Comparison of ENCODE assay signal across 8 cellular contexts in genomic region chr10:104580774-104581675, GRCh38.
A peak's percentile ranks its signal among the peaks of the same experiment; 100 is the strongest.
DNase-seq lines count a peak whose midpoint lies in the region; ATAC-seq, FAIRE-seq and TF ChIP-seq lines count a peak whose summit lies in the region.

No MANE protein-coding gene starts in this region.

- H3K4ac ChIP-seq in mesenchymal stem cell (ENCODE audit: low read depth in 1 of 2, low read length in 2 of 2) = no peak overlapping the region

- H3K4me3 Mint-ChIP-seq in activated CD4-positive, alpha-beta memory T cell treated with anti-CD3 and anti-CD28 coated beads, Interleukin-2, amount 10 ng/mL, durations not matched to agents 7 days and 5 days = no peak overlapping the region

- no peak overlapping the region for H2BK15ac ChIP-seq in mesenchymal stem cell (ENCODE audit: low read depth, poor library complexity, severe bottlenecking)

- no peaks in the 10 kb centered on the region for H3K36me3 Mint-ChIP-seq in activated CD4-positive, alpha-beta memory T cell treated with anti-CD3 and anti-CD28 coated beads, Interleukin-2, amount 10 ng/mL, durations not matched to agents 7 days and 5 days (ENCODE audit: low read depth)

- no TSS peak for BruUV-seq in A673 (replicated peaks; lab: Mats Ljungman, UMichigan)

- peaks cover 8% of the 10 kb centered on the region for H3K27me3 Mint-ChIP-seq in activated CD4-positive, alpha-beta memory T cell treated with anti-CD3 and anti-CD28 coated beads, Interleukin-2, amount 10 ng/mL, durations not matched to agents 7 days and 5 days

- no peak overlapping the region for H2BK5ac ChIP-seq in mesenchymal stem cell (ENCODE audit: low read depth, low read length, poor library complexity, severe bottlenecking)

- TF ChIP-seq CTCF in A673 (conservative IDR thresholded peaks at IDR 0.05; ENCODE audit: low read depth, low read length) = peak; percentile 89

- H3K36me3 ChIP-seq in A673 (ENCODE audit: insufficient read depth, low read length, poor library complexity, severe bottlenecking) (no peaks in the 10 kb centered on the region), mesenchymal stem cell (ENCODE audit: control insufficient read depth in 1 of 2, insufficient read depth in 2 of 2, low read depth in 1 of 2, low read length in 2 of 2) (no peaks in the 10 kb centered on the region)
- H3K36me3 ChIP-seq in effector memory CD4-positive, alpha-beta T cell (ENCODE audit: control insufficient read depth, insufficient read depth, low read length) = no peaks in the 10 kb centered on the region

- CTCF ChIA-PET in A673 (lab: Charles Lee) = interaction anchor here (0.6 to 1.6 kb wide), 5 partner anchors 25 to 174 kb away, joined by 3 to 5 read pairs (median 3); no protein-coding TSS in a partner anchor
- CTCF ChIA-PET in activated CD4-positive, alpha-beta memory T cell treated with anti-CD3 and anti-CD28 coated beads, Interleukin-2, amount 10 ng/mL, durations not matched to agents 7 days and 5 days (lab: Charles Lee) = interaction anchor here (0.9 to 2.7 kb wide), 7 partner anchors 9 to 74 kb away, joined by 3 to 9 read pairs (median 3); no protein-coding TSS in a partner anchor

- H3K4me2 ChIP-seq in mesenchymal stem cell (ENCODE audit: low read length, poor library complexity, severe bottlenecking) = no peak overlapping the region

- 47% methylated on average over 20 of the region's 20 CpGs for WGBS in mesenchymal stem cell

- H3K23ac ChIP-seq in mesenchymal stem cell (ENCODE audit: low read length in 2 of 2) = no peak overlapping the region

- no peak overlapping the region for H3K27ac Mint-ChIP-seq in activated CD4-positive, alpha-beta memory T cell treated with anti-CD3 and anti-CD28 coated beads, Interleukin-2, amount 10 ng/mL, durations not matched to agents 7 days and 5 days

- H4K8ac ChIP-seq in mesenchymal stem cell (ENCODE audit: low read length) = no peak overlapping the region

- no peaks in the 10 kb centered on the region for H3K4me1 Mint-ChIP-seq in activated CD4-positive, alpha-beta memory T cell treated with anti-CD3 and anti-CD28 coated beads, Interleukin-2, amount 10 ng/mL, durations not matched to agents 7 days and 5 days

- H2BK120ac ChIP-seq in mesenchymal stem cell (ENCODE audit: low read depth, low read length) = no peak overlapping the region

- H2AFZ ChIP-seq in mesenchymal stem cell (ENCODE audit: low read depth, low read length) = no peak overlapping the region

- peak; percentile 84 for ATAC-seq in HG03159 (IDR thresholded peaks at IDR 0.05; ENCODE audit: unreplicated experiment)

- H3K4me1 ChIP-seq in A673 (ENCODE audit: insufficient read depth, low read length, poor library complexity, severe bottlenecking) (no peaks in the 10 kb centered on the region), mesenchymal stem cell (ENCODE audit: control insufficient read depth, insufficient read depth, low read depth, low read length) (no peaks in the 10 kb centered on the region)
- H3K4me1 ChIP-seq in effector memory CD4-positive, alpha-beta T cell (ENCODE audit: control insufficient read depth, insufficient read depth, low read length, poor library complexity, severe bottlenecking) = no peaks in the 10 kb centered on the region

- H3K27me3 ChIP-seq in A673 (replicated peaks; ENCODE audit: insufficient read depth, low read depth, low read length, poor library complexity) = peaks cover 25% of the 10 kb centered on the region
- no peaks in the 10 kb centered on the region for H3K27me3 ChIP-seq in effector memory CD4-positive, alpha-beta T cell (replicated peaks; ENCODE audit: control insufficient read depth, insufficient read depth, low read length, poor library complexity, severe bottlenecking)
- H3K27me3 ChIP-seq in mesenchymal stem cell (ENCODE audit: control insufficient read depth in 1 of 2, insufficient read depth in 1 of 2, low read length in 2 of 2) = peaks cover 0 to 10% of the 10 kb centered on the region in 2 experiments

- H3K4me3 ChIP-seq in A673 (ENCODE audit: low read depth, low read length, poor library complexity, severe bottlenecking) (no peak overlapping the region), mesenchymal stem cell (ENCODE audit: insufficient read depth in 1 of 2, low read depth in 1 of 2, low read length in 2 of 2) (peak overlapping the region in 1 of 2 experiments; percentile 68)
- H3K4me3 ChIP-seq in effector memory CD4-positive, alpha-beta T cell (ENCODE audit: insufficient read depth, low read depth, low read length, poor library complexity, severe bottlenecking) = no peak overlapping the region

- peak; percentile 92 for FAIRE-seq in GM18507 (lab: Jason Lieb, UNC)

- no peak overlapping the region for H2BK12ac ChIP-seq in mesenchymal stem cell (ENCODE audit: low read length in 2 of 2)

- H3K9ac ChIP-seq in mesenchymal stem cell (ENCODE audit: low read length) = peak overlapping the region; percentile 61

- DNase-seq in A673 (ENCODE audit: low spot score) (peak; percentile 74), GM18507 (ENCODE audit: extremely low spot score, insufficient read length, low read depth) (peak; percentile 28), NCI-H460 (ENCODE audit: extremely low read depth, low read depth) (peak; percentile 75), mesenchymal stem cell (no peak)
- peak; percentile 66 for DNase-seq in activated CD4-positive, alpha-beta memory T cell treated with anti-CD3 and anti-CD28 coated beads, Interleukin-2, amount 10 ng/mL, durations not matched to agents 7 days and 5 days
- peak; percentile 3 to 35 (median 18) for DNase-seq in effector memory CD4-positive, alpha-beta T cell
- peak; percentile 27 to 34 for DNase-seq in stimulated activated CD8-positive, alpha-beta memory T cell treated with anti-CD3 and anti-CD28 coated beads, Interleukin-2, amount 100 ng/mL, for 1 hour (ENCODE audit: low read depth in 2 of 2)

- POLR2A ChIA-PET in A673 (lab: Charles Lee; ENCODE audit: low non-redundant PET) = no interaction called here
- POLR2A ChIA-PET in activated CD4-positive, alpha-beta memory T cell treated with anti-CD3 and anti-CD28 coated beads, Interleukin-2, amount 10 ng/mL, durations not matched to agents 7 days and 5 days (lab: Charles Lee) = no interaction called here

- H2AK5ac ChIP-seq in mesenchymal stem cell (ENCODE audit: low read length, severe bottlenecking) = no peak overlapping the region

- H3K9me3 ChIP-seq in A673 (ENCODE audit: low read depth, low read length, poor library complexity, severe bottlenecking) = no peaks in the 10 kb centered on the region
- H3K9me3 ChIP-seq in effector memory CD4-positive, alpha-beta T cell (ENCODE audit: control insufficient read depth, low read length) = no peaks in the 10 kb centered on the region
- no peaks in the 10 kb centered on the region for H3K9me3 ChIP-seq in mesenchymal stem cell (ENCODE audit: control insufficient read depth, low read length)

- H3K18ac ChIP-seq in mesenchymal stem cell (ENCODE audit: low read depth in 1 of 2, low read length in 2 of 2) = no peak overlapping the region

- no peaks in the 10 kb centered on the region for H3K9me3 Mint-ChIP-seq in activated CD4-positive, alpha-beta memory T cell treated with anti-CD3 and anti-CD28 coated beads, Interleukin-2, amount 10 ng/mL, durations not matched to agents 7 days and 5 days

- no peak overlapping the region for H3K14ac ChIP-seq in mesenchymal stem cell (ENCODE audit: low read length in 2 of 2)

- intact Hi-C loops in A673 (cut with micrococcal nuclease; ENCODE audit: unreplicated experiment) = loop anchor here (1.0 to 5.0 kb wide), 3 partner anchors 33 to 459 kb away; partner anchors contain the start of gene SFR1

- no peak overlapping the region for H3K27ac ChIP-seq in A673 (ENCODE audit: low read depth, low read length, poor library complexity, severe bottlenecking)
- H3K27ac ChIP-seq in effector memory CD4-positive, alpha-beta T cell (ENCODE audit: insufficient read depth, low read length, poor library complexity, severe bottlenecking) = no peak overlapping the region
- no peak overlapping the region for H3K27ac ChIP-seq in mesenchymal stem cell (ENCODE audit: low read length, poor library complexity, severe bottlenecking)

- H4K91ac ChIP-seq in mesenchymal stem cell (ENCODE audit: low read length) = no peak overlapping the region

- H3K79me1 ChIP-seq in mesenchymal stem cell (replicated peaks; ENCODE audit: low read length, poor library complexity, severe bottlenecking) = no peaks in the 10 kb centered on the region
